ENCODE assay signal across 11 cellular contexts in genomic region chr15:48459571-48460461, GRCh38.
DNase-seq lines count a peak whose midpoint lies in the region; ATAC-seq, FAIRE-seq and TF ChIP-seq lines count a peak whose summit lies in the region.
"Had no signal": no experiment of that assay in that cellular context is flagged by ENCODE, and none has a peak within 500 bp of the region (broad histone marks: within the 10 kb centered on the region; RNA-seq: fewer than 3 reads in every experiment).

No MANE protein-coding gene starts in this region.

- CTCF ChIA-PET in PC-3 (lab: Charles Lee), result interaction anchor here (0.7 kb wide), 1 partner anchor 101 kb away, joined by 3 read pairs; no protein-coding TSS in a partner anchor

- H2AFZ ChIP-seq in PC-3 (ENCODE audit: low read length), result no peak overlapping the region

- H3K9me3 Mint-ChIP-seq in stimulated activated naive B cell treated with anti-CD40 and anti-IgM and Interleukin-4, amounts not matched to agents 10 μg/mL and 1 μg/mL and 100 μg/mL, for 72 hours, result no peaks in the 10 kb centered on the region

- DNase-seq in GM03348 (ENCODE audit: low spot score), result peak; percentile 60
- DNase-seq in PC-3, result peak; percentile 88
- DNase-seq in stimulated activated naive B cell treated with anti-CD40 and anti-IgM and Interleukin-4, amounts not matched to agents 10 μg/mL and 1 μg/mL and 100 μg/mL, for 72 hours, result no peak
- DNase-seq in cortex of kidney (lab: John Stamatoyannopoulos, UW), result no peak
- DNase-seq in frontal cortex (ENCODE audit: low spot score in 2 of 2), result no peak
- DNase-seq: body of pancreas, DMS153, left cardiac atrium, NCI-H446 treated with DMSO at 0.1 percent for 48 hours had no signal

- H3K27ac ChIP-seq in PC-3 (ENCODE audit: low read length), result peak overlapping the region; percentile 99
- H3K27ac ChIP-seq: body of pancreas had no signal

- H3K36me3 ChIP-seq in PC-3 (ENCODE audit: low read depth, low read length), result no peaks in the 10 kb centered on the region

- H3K36me3 Mint-ChIP-seq in stimulated activated naive B cell treated with anti-CD40 and anti-IgM and Interleukin-4, amounts not matched to agents 10 μg/mL and 1 μg/mL and 100 μg/mL, for 72 hours, result no peaks in the 10 kb centered on the region

- BruUV-seq in PC-3 (replicated peaks; lab: Mats Ljungman, UMichigan), result no TSS peak

- H3K4me1 ChIP-seq in PC-3 (ENCODE audit: insufficient read depth, low read length), result peaks cover 51% of the 10 kb centered on the region
- H3K4me1 ChIP-seq: body of pancreas had no signal

- H4K20me1 ChIP-seq in PC-3 (ENCODE audit: low read length), result no peaks in the 10 kb centered on the region

- H3K4me3 ChIP-seq in PC-3 (ENCODE audit: low read length), result no peak overlapping the region; the same call in 1 of the 2 replicates
- H3K4me3 ChIP-seq: body of pancreas had no signal

- FAIRE-seq in frontal cortex (lab: Jason Lieb, UNC), result no peak

- H3K4me3 Mint-ChIP-seq in stimulated activated naive B cell treated with anti-CD40 and anti-IgM and Interleukin-4, amounts not matched to agents 10 μg/mL and 1 μg/mL and 100 μg/mL, for 72 hours, result no peak overlapping the region

- intact Hi-C loops in PC-3 (cut with micrococcal nuclease), result loop anchor here (5.0 to 10.0 kb wide), 2 partner anchors 43 to 185 kb away; partner anchors contain the start of gene FBN1

- H3K27me3 Mint-ChIP-seq in stimulated activated naive B cell treated with anti-CD40 and anti-IgM and Interleukin-4, amounts not matched to agents 10 μg/mL and 1 μg/mL and 100 μg/mL, for 72 hours, result no peaks in the 10 kb centered on the region

- H3F3A ChIP-seq in PC-3 (ENCODE audit: low read length, unreplicated experiment), result peaks cover 4% of the 10 kb centered on the region

- no peaks in the 10 kb centered on the region for H3K4me1 Mint-ChIP-seq in stimulated activated naive B cell treated with anti-CD40 and anti-IgM and Interleukin-4, amounts not matched to agents 10 μg/mL and 1 μg/mL and 100 μg/mL, for 72 hours

- H3K9me3 ChIP-seq in PC-3 (ENCODE audit: low read length), result no peaks in the 10 kb centered on the region
- H3K9me3 ChIP-seq: body of pancreas had no signal

- no peaks in the 10 kb centered on the region for H3K27me3 ChIP-seq in PC-3 (ENCODE audit: low read length)
- H3K27me3 ChIP-seq: body of pancreas had no signal

- no peaks in the 10 kb centered on the region for H3K9me2 ChIP-seq in PC-3 (replicated peaks; ENCODE audit: low read length)

- TF ChIP-seq CTCF in PC-3 (conservative IDR thresholded peaks at IDR 0.05; ENCODE audit: low read depth, low read length), result no peak

- peak overlapping the region; percentile 74 for H3K9ac ChIP-seq in PC-3 (ENCODE audit: low read length)

- H3K4me2 ChIP-seq in PC-3 (ENCODE audit: low read length), result peak overlapping the region; percentile 66

- ATAC-seq in PC-3, result peak; percentile 64
- peak; percentile 82 for ATAC-seq in esophagus mucosa
- ATAC-seq in stimulated activated naive B cell treated with anti-CD40 and anti-IgM and Interleukin-4, amounts not matched to agents 10 μg/mL and 1 μg/mL and 100 μg/mL, for 72 hours (replicated peaks), result peak; percentile 41 to 56
- no peak for ATAC-seq in HG03108 (IDR thresholded peaks at IDR 0.05; ENCODE audit: unreplicated experiment)
- ATAC-seq: body of pancreas had no signal

- no peak overlapping the region for H3K27ac Mint-ChIP-seq in stimulated activated naive B cell treated with anti-CD40 and anti-IgM and Interleukin-4, amounts not matched to agents 10 μg/mL and 1 μg/mL and 100 μg/mL, for 72 hours

- POLR2A ChIA-PET in PC-3 (lab: Charles Lee; ENCODE audit: unreplicated experiment), result interaction anchor here (0.5 kb wide), 1 partner anchor 324 kb away, joined by 6 read pairs; no protein-coding TSS in a partner anchor

- no peaks in the 10 kb centered on the region for H3K79me2 ChIP-seq in PC-3 (ENCODE audit: low read length)

Comparison
In these comparisons a context has a peak if more than half of its experiments do, and no peak if none do; other contexts are left out.
1. DNase-seq: peak in GM03348 (single experiment) and PC-3 (single experiment); none in stimulated activated naive B cell treated with anti-CD40 and anti-IgM and Interleukin-4, amounts not matched to agents 10 μg/mL and 1 μg/mL and 100 μg/mL, for 72 hours (single experiment), cortex of kidney (single experiment) and frontal cortex (0 of 2).